Comparison of ENCODE assay signal across 1 cellular context in genomic region chr6:137926207-137926731, GRCh38.
TF ChIP-seq lines count a peak whose summit lies in the region.

No MANE protein-coding gene starts in this region.

TF ChIP-seq in H1, 55 proteins besides CTCF, POLR2A, EP300 and RAD21 (continued from another document):
- no peak for TF ChIP-seq SIN3A (conservative IDR thresholded peaks at IDR 0.05 in 1 of 2, IDR thresholded peaks at IDR 0.05 in 1 of 2; ENCODE audit: low read depth in 1 of 2, low read length in 2 of 2)
- TF ChIP-seq SP1 (IDR thresholded peaks at IDR 0.05; ENCODE audit: low read depth, low read length) = peak; percentile 71
- TF ChIP-seq BACH1 (IDR thresholded peaks at IDR 0.05; ENCODE audit: low read length) = no peak
- no peak for TF ChIP-seq CTBP2 (IDR thresholded peaks at IDR 0.05; ENCODE audit: borderline replicate concordance, insufficient read depth, insufficient read length, low read length)
- TF ChIP-seq CREB1 (IDR thresholded peaks at IDR 0.05) = 0 out of 2 replicates have a peak, but pooled peaks have one; percentile 13
- no peak for TF ChIP-seq FOSL1 (IDR thresholded peaks at IDR 0.05; ENCODE audit: insufficient read depth, low read depth, low read length)
- TF ChIP-seq SIX5 (IDR thresholded peaks at IDR 0.05; ENCODE audit: low read depth, low read length) = no peak
